Comparison of ENCODE assay signal across 16 cellular contexts in genomic region chr1:114336360-114336759, GRCh38.
DNase-seq lines count a peak whose midpoint lies in the region; TF ChIP-seq lines count a peak whose summit lies in the region.
"Had no signal": no experiment of that assay in that cellular context is flagged by ENCODE, and none has a peak within 500 bp of the region (broad histone marks: within the 10 kb centered on the region; RNA-seq: fewer than 3 reads in every experiment).

No MANE protein-coding gene starts in this region.

- no peak overlapping the region for H3K27ac Mint-ChIP-seq in MCF 10A (ENCODE audit: low read depth, unreplicated experiment)
- H3K27ac Mint-ChIP-seq: T-helper 1 cell treated with Interleukin-12 subunit alpha and Interleukin-12 subunit beta and Interleukin-4 antibody, amounts not matched to agents 30 μg/mL and 1 μg/mL, for 36 hours had no signal

- peaks cover 34% of the 10 kb centered on the region for H3K27me3 Mint-ChIP-seq in MCF 10A (ENCODE audit: insufficient read depth, unreplicated experiment)

- H3K27ac ChIP-seq in breast epithelium = no peak overlapping the region

- POLR2A ChIA-PET in MCF 10A (lab: Yijun Ruan, JAX) = interaction anchor here (0.9 kb wide), 1 partner anchor 11 kb away, joined by 4 read pairs; no protein-coding TSS in a partner anchor

- no TSS peak for BruUV-seq in MCF 10A (replicated peaks; lab: Mats Ljungman, UMichigan)

- H3K4me1 ChIP-seq in breast epithelium = no peaks in the 10 kb centered on the region

- TF ChIP-seq POLR2A in breast epithelium (IDR thresholded peaks at IDR 0.05) = no peak

- H3K9me3 Mint-ChIP-seq in MCF 10A (ENCODE audit: unreplicated experiment) = no peaks in the 10 kb centered on the region

- H3K36me3 ChIP-seq in breast epithelium = no peaks in the 10 kb centered on the region
- H3K36me3 ChIP-seq: MG63 had no signal

- peak; percentile 17 for DNase-seq in MCF 10A (ENCODE audit: unreplicated experiment)
- DNase-seq in breast epithelium (ENCODE audit: low spot score in 2 of 2) = no peak
- DNase-seq in NOMO-1 treated with dmso at 0.1 percent for 144 hours (lab: John Stamatoyannopoulos, UW; ENCODE audit: unreplicated experiment) = peak; percentile 29
- DNase-seq in epithelial cell of esophagus (ENCODE audit: low read depth) = peak; percentile 91
- no peak for DNase-seq in HuH-7.5 (ENCODE audit: low spot score)
- no peak for DNase-seq in NCI-H446 treated with DMSO at 0.1 percent for 48 hours (lab: John Stamatoyannopoulos, UW)
- DNase-seq in HCEC 1CT = no peak
- DNase-seq: C1 segment of cervical spinal cord, GOT3, MG63, NCI-H1417 treated with DMSO at 0.1 percent for 48 hours, NCI-H2029 treated with DMSO at 0.1 percent for 48 hours, NCI-H446, NCI-H774, SHP77 had no signal

- peaks cover 0 to 3% of the 10 kb centered on the region in 2 donors for H3K27me3 ChIP-seq in breast epithelium
- H3K27me3 ChIP-seq: MG63 had no signal

- no peak for TF ChIP-seq CTCF in MCF 10A (IDR thresholded peaks at IDR 0.05; ENCODE audit: unreplicated experiment)
- TF ChIP-seq CTCF in breast epithelium (IDR thresholded peaks at IDR 0.05) = no peak
- TF ChIP-seq CTCF in epithelial cell of esophagus (IDR thresholded peaks at IDR 0.05; ENCODE audit: insufficient read depth, low read depth, low read length, missing control alignments) = no peak

- no peaks in the 10 kb centered on the region for H3K36me3 Mint-ChIP-seq in MCF 10A (ENCODE audit: insufficient read depth, unreplicated experiment)

- CTCF ChIA-PET in MCF 10A (lab: Yijun Ruan, JAX) = no interaction called here

- peaks cover 5% of the 10 kb centered on the region for H3K4me1 Mint-ChIP-seq in MCF 10A (ENCODE audit: insufficient read depth, unreplicated experiment)

- intact Hi-C loops in MCF 10A (cut with micrococcal nuclease) = no loop called here
- intact Hi-C loops in breast epithelium (cut with DNase I; ENCODE audit: low total_unique reads) = no loop called here

- H3K4me3 ChIP-seq in breast epithelium = no peak overlapping the region
- H3K4me3 ChIP-seq in epithelial cell of esophagus (ENCODE audit: low read length) = no peak overlapping the region
- H3K4me3 ChIP-seq: MG63 had no signal

- no peak overlapping the region for H3K4me3 Mint-ChIP-seq in MCF 10A (ENCODE audit: unreplicated experiment)
- H3K4me3 Mint-ChIP-seq: T-helper 1 cell treated with Interleukin-12 subunit alpha and Interleukin-12 subunit beta and Interleukin-4 antibody, amounts not matched to agents 30 μg/mL and 1 μg/mL, for 36 hours had no signal

- no peaks in the 10 kb centered on the region for H3K9me3 ChIP-seq in breast epithelium
- H3K9me3 ChIP-seq: MG63 had no signal

Comparison
In these comparisons a context has a peak if more than half of its experiments do, and no peak if none do; other contexts are left out.
1. DNase-seq: peak in MCF 10A (single experiment), NOMO-1 treated with dmso at 0.1 percent for 144 hours (single experiment) and epithelial cell of esophagus (single experiment); none in breast epithelium (0 of 2), HuH-7.5 (single experiment), NCI-H446 treated with DMSO at 0.1 percent for 48 hours (single experiment) and HCEC 1CT (single experiment).